Comparison of ENCODE assay signal across 8 cellular contexts in genomic region chr1:45585110-45585426, GRCh38. TPM values are rescaled to one million over a fixed set of nuclear protein-coding genes. Genes with fewer than 3 reads are reported as not detected.
DNase-seq lines count a peak whose midpoint lies in the region; ATAC-seq, FAIRE-seq and TF ChIP-seq lines count a peak whose summit lies in the region.

No MANE protein-coding gene starts in this region.

- H3K9me3 ChIP-seq in BLaER1 = no peaks in the 10 kb centered on the region
- H3K9me3 ChIP-seq in H1 (ENCODE audit: insufficient read depth in 2 of 2, low read depth in 1 of 2, low read length in 1 of 2) = no peaks in the 10 kb centered on the region

- H4K20me1 ChIP-seq in BLaER1 (peaks cover 55% of the 10 kb centered on the region), H1 (replicated peaks in 1 of 2; ENCODE audit: control insufficient read depth in 1 of 2, insufficient read depth in 2 of 2, low read length in 2 of 2) (peaks cover 36 to 40% of the 10 kb centered on the region in 2 experiments)

- H3K14ac ChIP-seq in H1 (ENCODE audit: insufficient read length) = no peak overlapping the region

- no peak overlapping the region for H4K5ac ChIP-seq in H1 (ENCODE audit: insufficient read length, low read depth, low read length)

- H3K4me3 ChIP-seq in BLaER1 (peak overlapping the region; percentile 96), NB4 (ENCODE audit: low read depth, low read length) (peak overlapping the region; percentile 89), H1 (ENCODE audit: extremely low read depth in 1 of 4, insufficient read depth in 2 of 4, low read depth in 3 of 4, low read length in 4 of 4) (peak overlapping the region; percentile 82 to 100 (median 94))

- H3K9me3 Mint-ChIP-seq in neural crest cell = no peaks in the 10 kb centered on the region

- peaks cover 29% of the 10 kb centered on the region for H3K36me3 ChIP-seq in BLaER1
- peaks cover 0 to 17% (median 5%) of the 10 kb centered on the region in 4 experiments; a peak in 3 of 8 replicates for H3K36me3 ChIP-seq in H1 (ENCODE audit: control insufficient read depth in 2 of 4, insufficient read depth in 4 of 4, low read length in 3 of 4)

- H3K27me3 Mint-ChIP-seq in neural crest cell (ENCODE audit: low read depth) = peaks cover 13% of the 10 kb centered on the region

- H2BK120ac ChIP-seq in H1 (replicated peaks; ENCODE audit: low read depth, low read length) = no peak overlapping the region

- TF ChIP-seq CTCF in NB4 (IDR thresholded peaks at IDR 0.05; ENCODE audit: low read depth, low read length) (no peak), H1 (IDR thresholded peaks at IDR 0.05; ENCODE audit: control extremely low read depth in 1 of 3, insufficient read depth in 1 of 3, low read depth in 1 of 3, low read length in 3 of 3) (no peak), neural crest cell (conservative IDR thresholded peaks at IDR 0.05) (peak; percentile 17)

- TF ChIP-seq EP300 in H1 (IDR thresholded peaks at IDR 0.05; ENCODE audit: borderline replicate concordance in 1 of 2, low read depth in 2 of 2, low read length in 2 of 2) = no peak

- H3K18ac ChIP-seq in H1 (ENCODE audit: extremely low read depth, low read length) = no peak overlapping the region

- H3K23me2 ChIP-seq in H1 (ENCODE audit: low read depth, low read length) = peaks cover 12% of the 10 kb centered on the region

- no peak for ATAC-seq in HG03342 (IDR thresholded peaks at IDR 0.05; ENCODE audit: unreplicated experiment)

- H2BK15ac ChIP-seq in H1 (ENCODE audit: low read length) = no peak overlapping the region

- CTCF ChIA-PET in H1 (lab: Charles Lee; ENCODE audit: partially characterized antibody) = interaction anchor here (0.6 to 1.0 kb wide), 3 partner anchors 15 to 93 kb away, joined by 3 read pairs; no protein-coding TSS in a partner anchor

- peak overlapping the region; percentile 0 for H3K56ac ChIP-seq in H1 (replicated peaks; ENCODE audit: insufficient read length, low read depth, low read length)

- peak overlapping the region; percentile 97; the same call in 1 of the 2 replicates for H2AK5ac ChIP-seq in H1 (ENCODE audit: low read depth, low read length)

- peaks cover 6% of the 10 kb centered on the region for H3K36me3 Mint-ChIP-seq in neural crest cell (ENCODE audit: low read depth)

- 2% methylated on average over 5 of the region's 5 CpGs; no CpG with 5 or more reads in 1 of the 2 experiments for WGBS in H1 (ENCODE audit: extremely low coverage in 1 of 2, insufficient coverage in 1 of 2, insufficient read length in 1 of 2, insufficient replicate concordance in 2 of 2, low coverage in 1 of 2, low lambda C conversion rate in 2 of 2, missing lambda C conversion rate in 1 of 2), 2 experiments

- H3K4me2 ChIP-seq in BLaER1 = peak overlapping the region; percentile 97
- peak overlapping the region; percentile 78 to 93 for H3K4me2 ChIP-seq in H1 (ENCODE audit: insufficient read depth in 1 of 2, low read depth in 2 of 2, low read length in 2 of 2)

- H3K79me2 ChIP-seq in H1 (ENCODE audit: control insufficient read depth in 1 of 2, insufficient read depth in 2 of 2, low read length in 2 of 2) = peaks cover 53 to 61% of the 10 kb centered on the region in 2 experiments

- no peak overlapping the region for H2BK20ac ChIP-seq in H1 (ENCODE audit: low read length)

- peaks cover 53% of the 10 kb centered on the region for H3K4me1 ChIP-seq in BLaER1
- H3K4me1 ChIP-seq in H1 (replicated peaks in 1 of 4; ENCODE audit: control insufficient read depth in 3 of 4, insufficient read depth in 4 of 4, low read length in 3 of 4) = peaks cover 0 to 12% (median 1%) of the 10 kb centered on the region in 4 experiments; a peak in 4 of 7 replicates

- H3K27ac ChIP-seq in BLaER1 (peak overlapping the region; percentile 95), H1 (ENCODE audit: low read depth, low read length) (peak overlapping the region; percentile 97)

- FAIRE-seq in H1 (lab: Jason Lieb, UNC) (no peak), RCC 7860 (lab: Jason Lieb, UNC) (no peak)

- peak overlapping the region; percentile 97 for H3K4me3 Mint-ChIP-seq in neural crest cell

- DNase-seq in NB4 (ENCODE audit: low read depth) (no peak), H1 (ENCODE audit: low read depth in 1 of 2, low spot score in 2 of 2) (no peak), neural crest cell (ENCODE audit: low read depth, low spot score) (no peak), iPS-NIHi11 (ENCODE audit: low spot score) (no peak), cerebellar cortex (ENCODE audit: low spot score) (no peak), RCC 7860 (ENCODE audit: low spot score) (no peak)

- TF ChIP-seq RAD21 in H1 (IDR thresholded peaks at IDR 0.05 in 1 of 2, conservative IDR thresholded peaks at IDR 0.05 in 1 of 2; ENCODE audit: low read depth in 2 of 2, low read length in 2 of 2) = no peak

- H3K79me1 ChIP-seq in H1 (ENCODE audit: low read depth, low read length) = no peaks in the 10 kb centered on the region

- no peak overlapping the region for H3K23ac ChIP-seq in H1 (ENCODE audit: insufficient read length)

- H2BK12ac ChIP-seq in H1 (ENCODE audit: low read depth, low read length) = peak overlapping the region; percentile 93; the same call in 1 of the 2 replicates

- H4K91ac ChIP-seq in H1 (replicated peaks; ENCODE audit: insufficient read length, low read length) = no peak overlapping the region

- TF ChIP-seq POLR2A in NB4 (IDR thresholded peaks at IDR 0.05; ENCODE audit: extremely low read depth, insufficient read length) = no peak
- no peak for TF ChIP-seq POLR2A in H1 (IDR thresholded peaks at IDR 0.05; ENCODE audit: control extremely low read depth in 1 of 2, low read depth in 2 of 2, low read length in 2 of 2)

- peak overlapping the region; percentile 98 for H3K9ac ChIP-seq in BLaER1
- peak overlapping the region; percentile 98 to 100 (median 100) for H3K9ac ChIP-seq in H1 (replicated peaks in 1 of 4; ENCODE audit: extremely low read depth in 1 of 4, low read depth in 3 of 4, low read length in 3 of 4)

- H3K4ac ChIP-seq in H1 (replicated peaks; ENCODE audit: insufficient read length, low read depth, low read length) = no peak overlapping the region

- POLR2A ChIA-PET in H1 (lab: Charles Lee; ENCODE audit: partially characterized antibody) = interaction anchor here (0.6 to 13.7 kb wide), 40 partner anchors 9 to 1126 kb away, joined by 3 to 181 read pairs (median 7); partner anchors contain the start of genes AKR1A1, CCDC163, CCDC17 and EIF2B3

- H3K27me3 ChIP-seq in BLaER1 (no peaks in the 10 kb centered on the region), H1 (replicated peaks in 1 of 4; ENCODE audit: control insufficient read depth in 3 of 4, extremely low read depth in 1 of 4, insufficient read depth in 3 of 4, low read length in 3 of 4) (no peaks in the 10 kb centered on the region)

- H3K4me1 Mint-ChIP-seq in neural crest cell = peaks cover 35% of the 10 kb centered on the region

- no peak overlapping the region for H2AFZ ChIP-seq in H1 (ENCODE audit: low read length)

- H3K27ac Mint-ChIP-seq in neural crest cell (ENCODE audit: unreplicated experiment) = peak overlapping the region; percentile 100

- H4K8ac ChIP-seq in H1 (ENCODE audit: extremely low read depth, insufficient read depth, low read length) = no peak overlapping the region; the same call in 1 of the 2 replicates

- peak overlapping the region; percentile 96; the same call in 1 of the 2 replicates for H2BK5ac ChIP-seq in H1 (ENCODE audit: low read depth, low read length)

TF ChIP-seq in H1, 55 proteins besides CTCF, POLR2A, EP300 and RAD21 (continues in another document):
- TF ChIP-seq SP1 (IDR thresholded peaks at IDR 0.05; ENCODE audit: low read depth, low read length) (no peak), ASH2L (IDR thresholded peaks at IDR 0.05; ENCODE audit: low read length) (no peak), JUN (IDR thresholded peaks at IDR 0.05; ENCODE audit: low read depth, low read length) (no peak), BACH1 (IDR thresholded peaks at IDR 0.05; ENCODE audit: low read length) (no peak), EGR1 (IDR thresholded peaks at IDR 0.05; ENCODE audit: borderline replicate concordance, low read depth, low read length) (no peak), GABPA (IDR thresholded peaks at IDR 0.05; ENCODE audit: borderline replicate concordance, insufficient read depth, low read length) (no peak), TCF12 (IDR thresholded peaks at IDR 0.05; ENCODE audit: low read depth, low read length) (no peak), MAFK (IDR thresholded peaks at IDR 0.05; ENCODE audit: low read depth, low read length) (no peak), CEBPB (IDR thresholded peaks at IDR 0.05; ENCODE audit: low read depth, low read length) (no peak)

RNA-seq across cellular contexts. Expression of gene NASP, which starts 1.2 kb away (rescaled TPM):
- 629 and 647 TPM in 2 replicates for total RNA-seq in H1 (2021; fragmentation: NEBNext Ultra II Directional; extraction: Animal tissue kit (Norgen Biotek cat#: 25700))
- polyA plus RNA-seq in H1 (2011; rRNA removed) = 263 and 356 TPM in 2 replicates
- polyA plus RNA-seq in H1 (2011; cell fraction: cytosol; rRNA removed) = 423 TPM
- 380 TPM for polyA plus RNA-seq in H1 (2011; cell fraction: nucleus; rRNA removed)
- 633 to 774 TPM (median 699 TPM) in 4 replicates for polyA plus RNA-seq in H1 (2012, experiment 1 of 2)
- polyA plus RNA-seq in H1 (2012, experiment 2 of 2) = 83.2 TPM
- polyA plus RNA-seq in H1 (2013, experiment 1 of 2) = 395 TPM
- 401 TPM for polyA plus RNA-seq in H1 (2013, experiment 2 of 2)
- polyA minus RNA-seq in H1 (2011; rRNA and poly(A)+ RNA removed) = 220 and 315 TPM in 2 replicates
- polyA minus RNA-seq in H1 (2011; cell fraction: cytosol; rRNA and poly(A)+ RNA removed) = 375 TPM
- 203 TPM for polyA minus RNA-seq in H1 (2011; cell fraction: nucleus; rRNA and poly(A)+ RNA removed)
- total RNA-seq in neural crest cell = 455 and 466 TPM in 2 replicates

RNA-seq across cellular contexts. Expression of gene AKR1A1, which starts 34.4 kb away (rescaled TPM):
- total RNA-seq in H1 (2021; fragmentation: NEBNext Ultra II Directional; extraction: Animal tissue kit (Norgen Biotek cat#: 25700)) = 334 and 344 TPM in 2 replicates
- 399 and 435 TPM in 2 replicates for polyA plus RNA-seq in H1 (2011; rRNA removed)
- 455 TPM for polyA plus RNA-seq in H1 (2011; cell fraction: cytosol; rRNA removed)
- 500 TPM for polyA plus RNA-seq in H1 (2011; cell fraction: nucleus; rRNA removed)
- polyA plus RNA-seq in H1 (2012, experiment 1 of 2) = 273 to 514 TPM (median 449 TPM) in 4 replicates
- 457 TPM for polyA plus RNA-seq in H1 (2012, experiment 2 of 2)
- 245 TPM for polyA plus RNA-seq in H1 (2013, experiment 1 of 2)
- polyA plus RNA-seq in H1 (2013, experiment 2 of 2) = 249 TPM
- 363 and 374 TPM in 2 replicates for polyA minus RNA-seq in H1 (2011; rRNA and poly(A)+ RNA removed)
- 211 TPM for polyA minus RNA-seq in H1 (2011; cell fraction: cytosol; rRNA and poly(A)+ RNA removed)
- 181 TPM for polyA minus RNA-seq in H1 (2011; cell fraction: nucleus; rRNA and poly(A)+ RNA removed)
- total RNA-seq in neural crest cell = 185 and 192 TPM in 2 replicates

RNA-seq across cellular contexts. Expression of gene CCDC17, which starts 38.8 kb away (rescaled TPM):
- 1.9 and 2.0 TPM in 2 replicates for total RNA-seq in H1 (2021; fragmentation: NEBNext Ultra II Directional; extraction: Animal tissue kit (Norgen Biotek cat#: 25700))
- polyA plus RNA-seq in H1 (2011; rRNA removed) = 0.95 and 1.2 TPM in 2 replicates
- polyA plus RNA-seq in H1 (2011; cell fraction: cytosol; rRNA removed) = 1.1 TPM
- 8.0 TPM for polyA plus RNA-seq in H1 (2011; cell fraction: nucleus; rRNA removed)
- polyA plus RNA-seq in H1 (2012, experiment 1 of 2) = 0.99 to 2.6 TPM (median 1.3 TPM) in 4 replicates
- polyA plus RNA-seq in H1 (2012, experiment 2 of 2) = 0.45 TPM
- polyA plus RNA-seq in H1 (2013, experiment 1 of 2) = 0.63 TPM
- polyA plus RNA-seq in H1 (2013, experiment 2 of 2) = 0.64 TPM
- 1.6 and 3.4 TPM in 2 replicates for polyA minus RNA-seq in H1 (2011; rRNA and poly(A)+ RNA removed)
- 1.2 TPM for polyA minus RNA-seq in H1 (2011; cell fraction: cytosol; rRNA and poly(A)+ RNA removed)
- polyA minus RNA-seq in H1 (2011; cell fraction: nucleus; rRNA and poly(A)+ RNA removed) = 7.9 TPM
- 1.9 and 2.4 TPM in 2 replicates for total RNA-seq in neural crest cell
